Comparison of ENCODE assay signal across 15 cellular contexts in genomic region chr13:28387740-28388501, GRCh38.
"Had no signal": no experiment of that assay in that cellular context is flagged by ENCODE, and none has a peak within 500 bp of the region (broad histone marks: within the 10 kb centered on the region; RNA-seq: fewer than 3 reads in every experiment).

No MANE protein-coding gene starts in this region.

- H3K4me1 ChIP-seq: sigmoid colon, tibial artery, uterus had no signal

- H3K4me2 ChIP-seq: hepatocyte had no signal

- H3K36me3 ChIP-seq: sigmoid colon, tibial artery, uterus had no signal

- ATAC-seq: left colon; naive thymus-derived CD8-positive, alpha-beta T cell; stimulated activated effector memory CD8-positive, alpha-beta T cell treated with anti-CD3 and anti-CD28 coated beads, Interleukin-12 subunit alpha, Interleukin-12 subunit beta, amount 100 ng/mL, for 72 hours; stimulated activated naive CD8-positive, alpha-beta T cell treated with anti-CD3 and anti-CD28 coated beads, Interleukin-15, Interleukin-2, amounts not matched to agents 100 U/mL and 50 U/mL, for 24 hours had no signal

- H3K27ac ChIP-seq: hepatocyte, sigmoid colon, skin epidermis, tibial artery, upper lobe of left lung, uterus had no signal

- DNase-seq: foreskin melanocyte; head of caudate nucleus; left colon; naive thymus-derived CD8-positive, alpha-beta T cell; posterior cingulate gyrus; sigmoid colon; stimulated activated CD4-positive, alpha-beta T cell treated with anti-CD3 and anti-CD28 coated beads, Interleukin-2, amount 100 ng/mL, for 48 hours; stimulated activated naive CD8-positive, alpha-beta T cell treated with anti-CD3 and anti-CD28 coated beads, Interleukin-15, Interleukin-2, amounts not matched to agents 100 U/mL and 50 U/mL, for 24 hours; tibial artery; upper lobe of left lung; uterus had no signal

- H2AFZ ChIP-seq: hepatocyte had no signal

- H3K9me3 ChIP-seq: sigmoid colon, tibial artery, upper lobe of left lung, uterus had no signal

- H3K27me3 ChIP-seq: hepatocyte, sigmoid colon, tibial artery, upper lobe of left lung had no signal

- H3K4me3 ChIP-seq: hepatocyte, sigmoid colon, skin epidermis, tibial artery, upper lobe of left lung, uterus had no signal

- FAIRE-seq: colon had no signal

- H3K79me2 ChIP-seq: hepatocyte had no signal
